ENCODE assay signal across 10 cellular contexts in genomic region chr4:138555584-138555983, GRCh38.
DNase-seq lines count a peak whose midpoint lies in the region; ATAC-seq and TF ChIP-seq lines count a peak whose summit lies in the region.
"Had no signal": no experiment of that assay in that cellular context is flagged by ENCODE, and none has a peak within 500 bp of the region (broad histone marks: within the 10 kb centered on the region; RNA-seq: fewer than 3 reads in every experiment).

No MANE protein-coding gene starts in this region.

- intact Hi-C loops in activated CD4-positive, alpha-beta T cell treated with anti-CD3 and anti-CD28 coated beads for 36 hours (cut with DNase I, micrococcal nuclease), result no loop called here
- intact Hi-C loops in esophagus squamous epithelium (cut with DNase I), result no loop called here

- H3K27ac Mint-ChIP-seq in activated CD4-positive, alpha-beta T cell treated with anti-CD3 and anti-CD28 coated beads for 36 hours, result no peak overlapping the region
- no peak overlapping the region for H3K27ac Mint-ChIP-seq in activated CD4-positive, alpha-beta memory T cell treated with anti-CD3 and anti-CD28 coated beads, Interleukin-2, amount 10 ng/mL, durations not matched to agents 7 days and 5 days
- H3K27ac Mint-ChIP-seq: activated naive CD8-positive, alpha-beta T cell treated with anti-CD3 and anti-CD28 coated beads, Interleukin-2, amount 10 ng/mL, durations not matched to agents 7 days and 5 days had no signal

- peak; percentile 33 for TF ChIP-seq CTCF in GM13977 (IDR thresholded peaks at IDR 0.05; ENCODE audit: extremely low read depth, insufficient read depth, missing control alignments)
- peak; percentile 42 for TF ChIP-seq CTCF in HFF-Myc (IDR thresholded peaks at IDR 0.05; ENCODE audit: low read depth, low read length, missing control alignments)
- peak; percentile 16 for TF ChIP-seq CTCF in foreskin fibroblast (IDR thresholded peaks at IDR 0.05; ENCODE audit: low read depth, low read length)
- TF ChIP-seq CTCF in esophagus squamous epithelium (IDR thresholded peaks at IDR 0.05), result peak in 1 of 6 experiments; percentile 10

- no peak overlapping the region for H3K4me3 Mint-ChIP-seq in activated CD4-positive, alpha-beta T cell treated with anti-CD3 and anti-CD28 coated beads for 36 hours
- H3K4me3 Mint-ChIP-seq in activated CD4-positive, alpha-beta memory T cell treated with anti-CD3 and anti-CD28 coated beads, Interleukin-2, amount 10 ng/mL, durations not matched to agents 7 days and 5 days, result no peak overlapping the region
- H3K4me3 Mint-ChIP-seq: activated naive CD8-positive, alpha-beta T cell treated with anti-CD3 and anti-CD28 coated beads, Interleukin-2, amount 10 ng/mL, durations not matched to agents 7 days and 5 days had no signal

- H3K4me1 ChIP-seq in esophagus squamous epithelium, result no peaks in the 10 kb centered on the region

- H3K4me3 ChIP-seq in HFF-Myc (replicated peaks; ENCODE audit: low read depth, low read length), result no peak overlapping the region
- H3K4me3 ChIP-seq in foreskin fibroblast (ENCODE audit: low read depth in 1 of 2, low read length in 2 of 2), result no peak overlapping the region
- no peak overlapping the region for H3K4me3 ChIP-seq in esophagus squamous epithelium

- peaks cover 3% of the 10 kb centered on the region for H3K9me3 Mint-ChIP-seq in activated CD4-positive, alpha-beta T cell treated with anti-CD3 and anti-CD28 coated beads for 36 hours (ENCODE audit: low read depth)
- peaks cover 2% of the 10 kb centered on the region for H3K9me3 Mint-ChIP-seq in activated CD4-positive, alpha-beta memory T cell treated with anti-CD3 and anti-CD28 coated beads, Interleukin-2, amount 10 ng/mL, durations not matched to agents 7 days and 5 days

- no peak for ATAC-seq in activated CD4-positive, alpha-beta T cell treated with anti-CD3 and anti-CD28 coated beads for 36 hours

- H3K9me3 ChIP-seq in esophagus squamous epithelium, result no peaks in the 10 kb centered on the region

- no peaks in the 10 kb centered on the region for H3K36me3 ChIP-seq in esophagus squamous epithelium

- no peaks in the 10 kb centered on the region for H3K27me3 ChIP-seq in esophagus squamous epithelium

- TF ChIP-seq POLR2A in esophagus squamous epithelium (IDR thresholded peaks at IDR 0.05), result no peak

- H3K27ac ChIP-seq in esophagus squamous epithelium, result no peak overlapping the region

- in situ Hi-C loops in GM13977 (cut with MboI; ENCODE audit: low pct_unique_long_range_greater_than_20kb, low sequenced_read_pairs, unreplicated experiment), result no loop called here

- WGBS in esophagus squamous epithelium, 2 donors, result 100% methylated on average over 1 of the region's 1 CpG; no CpG with 5 or more reads in 1 of the 2 donors

- CTCF ChIA-PET in activated CD4-positive, alpha-beta T cell treated with anti-CD3 and anti-CD28 coated beads for 36 hours (lab: Charles Lee), result interaction anchor here (0.8 kb wide), 1 partner anchor 126 kb away, joined by 3 read pairs; no protein-coding TSS in a partner anchor
- CTCF ChIA-PET in activated CD4-positive, alpha-beta memory T cell treated with anti-CD3 and anti-CD28 coated beads, Interleukin-2, amount 10 ng/mL, durations not matched to agents 7 days and 5 days (lab: Charles Lee), result no interaction called here

- H3K27me3 Mint-ChIP-seq in activated CD4-positive, alpha-beta T cell treated with anti-CD3 and anti-CD28 coated beads for 36 hours, result no peaks in the 10 kb centered on the region
- no peaks in the 10 kb centered on the region for H3K27me3 Mint-ChIP-seq in activated CD4-positive, alpha-beta memory T cell treated with anti-CD3 and anti-CD28 coated beads, Interleukin-2, amount 10 ng/mL, durations not matched to agents 7 days and 5 days
- H3K27me3 Mint-ChIP-seq: activated naive CD8-positive, alpha-beta T cell treated with anti-CD3 and anti-CD28 coated beads, Interleukin-2, amount 10 ng/mL, durations not matched to agents 7 days and 5 days had no signal

- no peaks in the 10 kb centered on the region for H3K4me1 Mint-ChIP-seq in activated CD4-positive, alpha-beta T cell treated with anti-CD3 and anti-CD28 coated beads for 36 hours
- H3K4me1 Mint-ChIP-seq in activated CD4-positive, alpha-beta memory T cell treated with anti-CD3 and anti-CD28 coated beads, Interleukin-2, amount 10 ng/mL, durations not matched to agents 7 days and 5 days, result no peaks in the 10 kb centered on the region
- H3K4me1 Mint-ChIP-seq: activated naive CD8-positive, alpha-beta T cell treated with anti-CD3 and anti-CD28 coated beads, Interleukin-2, amount 10 ng/mL, durations not matched to agents 7 days and 5 days had no signal

- no peak for DNase-seq in GM13977 (ENCODE audit: low spot score)
- no peak for DNase-seq in HFF-Myc (ENCODE audit: extremely low read depth, low read depth)
- DNase-seq in NCI-H460 (ENCODE audit: extremely low read depth, low read depth), result peak; percentile 21
- no peak for DNase-seq in foreskin fibroblast
- no peak for DNase-seq in activated CD4-positive, alpha-beta T cell treated with anti-CD3 and anti-CD28 coated beads for 36 hours
- no peak for DNase-seq in esophagus squamous epithelium (lab: John Stamatoyannopoulos, UW)
- no peak for DNase-seq in Ammon's horn (ENCODE audit: low spot score)
- DNase-seq in activated CD4-positive, alpha-beta memory T cell treated with anti-CD3 and anti-CD28 coated beads, Interleukin-2, amount 10 ng/mL, durations not matched to agents 7 days and 5 days, result no peak
- DNase-seq: activated naive CD8-positive, alpha-beta T cell treated with anti-CD3 and anti-CD28 coated beads, Interleukin-2, amount 10 ng/mL, durations not matched to agents 7 days and 5 days; occipital lobe had no signal

- POLR2A ChIA-PET in activated CD4-positive, alpha-beta T cell treated with anti-CD3 and anti-CD28 coated beads for 36 hours (lab: Charles Lee), result no interaction called here
- POLR2A ChIA-PET in activated CD4-positive, alpha-beta memory T cell treated with anti-CD3 and anti-CD28 coated beads, Interleukin-2, amount 10 ng/mL, durations not matched to agents 7 days and 5 days (lab: Charles Lee), result no interaction called here

- no peaks in the 10 kb centered on the region for H3K36me3 Mint-ChIP-seq in activated CD4-positive, alpha-beta T cell treated with anti-CD3 and anti-CD28 coated beads for 36 hours (ENCODE audit: low read depth)
- H3K36me3 Mint-ChIP-seq in activated CD4-positive, alpha-beta memory T cell treated with anti-CD3 and anti-CD28 coated beads, Interleukin-2, amount 10 ng/mL, durations not matched to agents 7 days and 5 days (ENCODE audit: low read depth), result no peaks in the 10 kb centered on the region
- H3K36me3 Mint-ChIP-seq: activated naive CD8-positive, alpha-beta T cell treated with anti-CD3 and anti-CD28 coated beads, Interleukin-2, amount 10 ng/mL, durations not matched to agents 7 days and 5 days had no signal
